ENCODE assay signal across 8 cellular contexts in the genomic region with DNA sequence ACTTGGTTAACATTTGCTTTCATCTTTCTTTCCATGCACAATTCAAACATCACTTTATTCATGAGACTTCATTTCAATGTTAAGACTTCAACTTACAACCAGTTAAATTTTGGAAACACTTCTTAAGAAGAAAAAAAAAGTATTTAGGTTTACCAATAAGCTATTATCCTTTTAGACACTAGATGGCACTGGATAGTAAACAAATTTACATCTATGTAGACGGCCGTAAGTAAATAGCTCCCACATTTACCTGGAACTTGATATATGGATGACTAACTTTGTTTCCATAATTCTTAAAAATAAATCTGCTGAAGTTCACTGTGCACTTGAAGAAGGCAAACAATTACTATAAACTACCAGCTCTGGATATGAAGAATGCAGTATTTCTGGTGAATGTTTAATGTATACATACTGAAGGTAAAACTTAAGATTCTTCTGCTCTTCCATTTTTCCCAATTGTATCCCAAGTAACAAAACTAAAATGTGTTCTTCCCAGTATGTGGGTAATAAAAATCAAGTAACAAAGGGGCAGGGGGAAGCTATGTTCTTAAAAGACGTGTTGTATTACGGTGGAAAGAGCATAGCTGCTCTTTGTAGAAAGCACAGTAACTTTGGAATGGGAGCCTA.
DNase-seq lines count a peak whose midpoint lies in the region; ATAC-seq and TF ChIP-seq lines count a peak whose summit lies in the region.

No MANE protein-coding gene starts in this region.

- H3K4me1 ChIP-seq in GM23338 (ENCODE audit: insufficient read depth) (no peaks in the 10 kb centered on the region), osteoblast (ENCODE audit: insufficient read depth, low read length) (no peaks in the 10 kb centered on the region)

- peaks cover 19% of the 10 kb centered on the region for H3K36me3 Mint-ChIP-seq in GM23338 (ENCODE audit: low read depth)

- H3K9me2 ChIP-seq in GM23338 (ENCODE audit: insufficient read depth), result no peaks in the 10 kb centered on the region; the same call in 1 of the 2 replicates

- no peaks in the 10 kb centered on the region for H3F3A ChIP-seq in GM23338 (replicated peaks; ENCODE audit: low read depth)

- H4K20me1 ChIP-seq in GM23338 (replicated peaks; ENCODE audit: insufficient read depth) (no peaks in the 10 kb centered on the region), osteoblast (ENCODE audit: insufficient read depth, low read length) (no peaks in the 10 kb centered on the region)

- H3K79me2 ChIP-seq in GM23338 (replicated peaks; ENCODE audit: insufficient read depth), result no peaks in the 10 kb centered on the region
- no peaks in the 10 kb centered on the region for H3K79me2 ChIP-seq in osteoblast (ENCODE audit: insufficient read depth, low read length)

- ATAC-seq in GM23338, result peak; percentile 44; the same call in 2 of the 3 replicates

- TF ChIP-seq CTCF in GM23338 (conservative IDR thresholded peaks at IDR 0.05; ENCODE audit: low read depth in 2 of 2) (peak in 1 of 2 experiments; percentile 83; a peak in 3 of 4 replicates), osteoblast (IDR thresholded peaks at IDR 0.05; ENCODE audit: extremely low read depth, low read depth, low read length) (peak; percentile 57), lower leg skin (IDR thresholded peaks at IDR 0.05) (no peak)

- peaks cover 20% of the 10 kb centered on the region for H3K9me3 Mint-ChIP-seq in GM23338

- H2AFZ ChIP-seq in GM23338 (no peak overlapping the region), osteoblast (ENCODE audit: low read length) (no peak overlapping the region)

- TF ChIP-seq POLR2A in lower leg skin (IDR thresholded peaks at IDR 0.05), result no peak

- H3K27ac ChIP-seq in GM23338 (ENCODE audit: low read depth) (no peak overlapping the region), osteoblast (ENCODE audit: low read depth, low read length) (no peak overlapping the region)

- no peak overlapping the region for H3K27ac Mint-ChIP-seq in GM23338

- 40 to 41% methylated on average over 4 of the region's 4 CpGs for WGBS in lower leg skin, 2 donors

- intact Hi-C loops in lower leg skin (cut with DNase I; ENCODE audit: low total_unique reads), result no loop called here

- H3K4me3 ChIP-seq in GM23338 (no peak overlapping the region), osteoblast (ENCODE audit: insufficient read depth, low read length) (no peak overlapping the region), lower leg skin (ENCODE audit: low read depth, poor library complexity, severe bottlenecking) (no peak overlapping the region)

- DNase-seq in CMK (ENCODE audit: low read depth), result peak; percentile 2
- peak; percentile 80 for DNase-seq in GM23338 (ENCODE audit: low spot score)
- DNase-seq in NCI-H2196 treated with DMSO at 0.1 percent for 48 hours (lab: John Stamatoyannopoulos, UW; ENCODE audit: unreplicated experiment), result peak; percentile 2
- DNase-seq in dermis blood vessel endothelial cell, result peak; percentile 84
- DNase-seq in osteoblast (ENCODE audit: insufficient read length, low spot score, missing footprints), result peak; percentile 41
- DNase-seq in stimulated activated CD4-positive, alpha-beta T cell treated with anti-CD3 and anti-CD28 coated beads, Interleukin-2, amount 100 ng/mL, for 48 hours, result no peak
- no peak for DNase-seq in lower leg skin (ENCODE audit: low spot score in 2 of 2)
- no peak for DNase-seq in NCI-H187 treated with DMSO at 0.1 percent for 48 hours (lab: John Stamatoyannopoulos, UW)

- H3K4me3 Mint-ChIP-seq in GM23338, result no peak overlapping the region

- H3K4me2 ChIP-seq in GM23338 (no peak overlapping the region), osteoblast (ENCODE audit: insufficient read depth, low read length) (no peak overlapping the region)

- no peaks in the 10 kb centered on the region for H3K9me3 ChIP-seq in osteoblast (ENCODE audit: low read depth, low read length)

- H3K27me3 ChIP-seq in GM23338 (ENCODE audit: insufficient read depth), result no peaks in the 10 kb centered on the region
- H3K27me3 ChIP-seq in osteoblast (ENCODE audit: insufficient read depth, low read length), result no peaks in the 10 kb centered on the region

- peaks cover 2% of the 10 kb centered on the region for H3K27me3 Mint-ChIP-seq in GM23338 (ENCODE audit: insufficient read depth, low read depth, poor library complexity)

- H3K36me3 ChIP-seq in GM23338 (ENCODE audit: insufficient read depth) (no peaks in the 10 kb centered on the region), osteoblast (ENCODE audit: insufficient read depth, low read length) (no peaks in the 10 kb centered on the region)

- H3K4me1 Mint-ChIP-seq in GM23338, result peaks cover under 1% of the 10 kb centered on the region; the same call in 2 of the 3 replicates

TF ChIP-seq in GM23338, 12 proteins besides CTCF, POLR2A, EP300 and RAD21 (continues in another document):
- no peak for TF ChIP-seq ZNF462 (CRISPR knock-in tag; IDR thresholded peaks at IDR 0.05)
- no peak for TF ChIP-seq EZH2 (IDR thresholded peaks at IDR 0.05; ENCODE audit: low read depth, unreplicated experiment)
- TF ChIP-seq STAT1 (IDR thresholded peaks at IDR 0.05; ENCODE audit: unreplicated experiment), result no peak
- no peak for TF ChIP-seq JUNB (IDR thresholded peaks at IDR 0.05; ENCODE audit: unreplicated experiment)
- TF ChIP-seq CREB1 (CRISPR knock-in tag; IDR thresholded peaks at IDR 0.05; ENCODE audit: low read depth), result no peak
- TF ChIP-seq EZH2phosphoT487 (IDR thresholded peaks at IDR 0.05; ENCODE audit: unreplicated experiment), result no peak

Comparison
In these comparisons a context has a peak if more than half of its experiments do, and no peak if none do; other contexts are left out.
1. DNase-seq: peak in CMK (single experiment), GM23338 (single experiment), NCI-H2196 treated with DMSO at 0.1 percent for 48 hours (single experiment), dermis blood vessel endothelial cell (single experiment) and osteoblast (single experiment); none in stimulated activated CD4-positive, alpha-beta T cell treated with anti-CD3 and anti-CD28 coated beads, Interleukin-2, amount 100 ng/mL, for 48 hours (0 of 2), lower leg skin (0 of 2) and NCI-H187 treated with DMSO at 0.1 percent for 48 hours (single experiment).